ENCODE assay signal across 14 cellular contexts in genomic region chr11:106961518-106961917, GRCh38. TPM values are rescaled to one million over a fixed set of nuclear protein-coding genes. Genes with fewer than 3 reads are reported as not detected.
DNase-seq lines count a peak whose midpoint lies in the region; ATAC-seq, FAIRE-seq and TF ChIP-seq lines count a peak whose summit lies in the region.
"Had no signal": no experiment of that assay in that cellular context is flagged by ENCODE, and none has a peak within 500 bp of the region (broad histone marks: within the 10 kb centered on the region; RNA-seq: fewer than 3 reads in every experiment).

No MANE protein-coding gene starts in this region.

- intact Hi-C loops in thyroid gland (cut with DNase I) (no loop called here), spleen (cut with DNase I; ENCODE audit: low total_unique reads) (no loop called here)

- peak overlapping the region; percentile 54 for H3K4me3 Mint-ChIP-seq in astrocyte (ENCODE audit: unreplicated experiment)
- H3K4me3 Mint-ChIP-seq: activated CD4-positive, alpha-beta T cell treated with anti-CD3 and anti-CD28 coated beads, Interleukin-2, amount 10 ng/mL, durations not matched to agents 7 days and 5 days; activated naive CD8-positive, alpha-beta T cell treated with anti-CD3 and anti-CD28 coated beads for 36 hours had no signal

- H3K79me2 ChIP-seq in astrocyte (ENCODE audit: insufficient read depth, low read length): no peaks in the 10 kb centered on the region

- peak overlapping the region; percentile 8 for H3K9ac ChIP-seq in astrocyte (ENCODE audit: low read length)

- H3K36me3 Mint-ChIP-seq in astrocyte (ENCODE audit: low read depth, unreplicated experiment): peaks cover 2% of the 10 kb centered on the region
- H3K36me3 Mint-ChIP-seq: activated naive CD8-positive, alpha-beta T cell treated with anti-CD3 and anti-CD28 coated beads for 36 hours had no signal

- H3K27me3 ChIP-seq in astrocyte (ENCODE audit: insufficient read depth, low read length): no peaks in the 10 kb centered on the region
- H3K27me3 ChIP-seq in thyroid gland: no peaks in the 10 kb centered on the region
- no peaks in the 10 kb centered on the region for H3K27me3 ChIP-seq in right atrium auricular region
- no peaks in the 10 kb centered on the region for H3K27me3 ChIP-seq in spleen (replicated peaks in 1 of 7)
- H3K27me3 ChIP-seq: suprapubic skin had no signal

- H3K36me3 ChIP-seq in astrocyte (ENCODE audit: insufficient read depth, low read length) (no peaks in the 10 kb centered on the region), thyroid gland (no peaks in the 10 kb centered on the region), right atrium auricular region (no peaks in the 10 kb centered on the region), spleen (no peaks in the 10 kb centered on the region)
- H3K36me3 ChIP-seq: esophagus muscularis mucosa, suprapubic skin had no signal

- H3K27me3 Mint-ChIP-seq in astrocyte (ENCODE audit: low read depth, unreplicated experiment): no peaks in the 10 kb centered on the region
- H3K27me3 Mint-ChIP-seq: activated CD4-positive, alpha-beta T cell treated with anti-CD3 and anti-CD28 coated beads, Interleukin-2, amount 10 ng/mL, durations not matched to agents 7 days and 5 days; activated naive CD8-positive, alpha-beta T cell treated with anti-CD3 and anti-CD28 coated beads for 36 hours had no signal

- ATAC-seq in HG03097 (IDR thresholded peaks at IDR 0.05; ENCODE audit: low FRiP score, unreplicated experiment) (no peak), GM19452 (IDR thresholded peaks at IDR 0.05; ENCODE audit: unreplicated experiment) (no peak)

- H2AFZ ChIP-seq in astrocyte (ENCODE audit: low read depth, low read length): no peak overlapping the region

- FAIRE-seq in astrocyte (lab: Jason Lieb, UNC): peak; percentile 99

- H3K4me1 ChIP-seq in astrocyte (ENCODE audit: insufficient read depth, low read length): peaks cover 8% of the 10 kb centered on the region
- H3K4me1 ChIP-seq in thyroid gland: peaks cover 3 to 15% of the 10 kb centered on the region in 2 donors
- peaks cover 0 to 6% of the 10 kb centered on the region in 2 donors for H3K4me1 ChIP-seq in right atrium auricular region
- peaks cover 0 to 2% (median 0%) of the 10 kb centered on the region in 6 donors for H3K4me1 ChIP-seq in spleen
- H3K4me1 ChIP-seq: suprapubic skin had no signal

- DNase-seq in HCEC 1CT: peak; percentile 91
- peak; percentile 92 for DNase-seq in astrocyte (ENCODE audit: low read depth)
- peak; percentile 97 for DNase-seq in iris pigment epithelial cell (ENCODE audit: low read depth)
- no peak for DNase-seq in thyroid gland
- no peak for DNase-seq in right atrium auricular region (ENCODE audit: low spot score)
- no peak for DNase-seq in spleen
- DNase-seq: activated CD4-positive, alpha-beta T cell treated with anti-CD3 and anti-CD28 coated beads, Interleukin-2, amount 10 ng/mL, durations not matched to agents 7 days and 5 days; activated naive CD8-positive, alpha-beta T cell treated with anti-CD3 and anti-CD28 coated beads for 36 hours; GDM1; stimulated activated CD4-positive, alpha-beta T cell treated with anti-CD3 and anti-CD28 coated beads, Interleukin-4, amount 100 ng/mL, for 24 hours had no signal

- no peaks in the 10 kb centered on the region for H3K9me3 Mint-ChIP-seq in astrocyte (ENCODE audit: unreplicated experiment)
- H3K9me3 Mint-ChIP-seq: activated naive CD8-positive, alpha-beta T cell treated with anti-CD3 and anti-CD28 coated beads for 36 hours had no signal

- H3K27ac Mint-ChIP-seq in astrocyte (ENCODE audit: unreplicated experiment): peak overlapping the region; percentile 99
- H3K27ac Mint-ChIP-seq: activated CD4-positive, alpha-beta T cell treated with anti-CD3 and anti-CD28 coated beads, Interleukin-2, amount 10 ng/mL, durations not matched to agents 7 days and 5 days; activated naive CD8-positive, alpha-beta T cell treated with anti-CD3 and anti-CD28 coated beads for 36 hours had no signal

- peak overlapping the region; percentile 49 for H3K4me2 ChIP-seq in astrocyte (ENCODE audit: low read length)

- H3K9me3 ChIP-seq in astrocyte (ENCODE audit: insufficient read depth, low read depth, low read length) (no peaks in the 10 kb centered on the region), thyroid gland (no peaks in the 10 kb centered on the region), right atrium auricular region (no peaks in the 10 kb centered on the region), spleen (peaks cover 0 to 10% (median 0%) of the 10 kb centered on the region in 8 donors)
- H3K9me3 ChIP-seq: esophagus muscularis mucosa, suprapubic skin had no signal

- H3K4me1 Mint-ChIP-seq in astrocyte (ENCODE audit: low read depth, unreplicated experiment): peaks cover 53% of the 10 kb centered on the region
- H3K4me1 Mint-ChIP-seq: activated CD4-positive, alpha-beta T cell treated with anti-CD3 and anti-CD28 coated beads, Interleukin-2, amount 10 ng/mL, durations not matched to agents 7 days and 5 days; activated naive CD8-positive, alpha-beta T cell treated with anti-CD3 and anti-CD28 coated beads for 36 hours had no signal

- TF ChIP-seq CTCF in astrocyte (IDR thresholded peaks at IDR 0.05; ENCODE audit: insufficient read depth, low read depth, low read length): no peak
- TF ChIP-seq CTCF in thyroid gland (IDR thresholded peaks at IDR 0.05): no peak
- TF ChIP-seq CTCF in right atrium auricular region (IDR thresholded peaks at IDR 0.05): no peak
- TF ChIP-seq CTCF in spleen (IDR thresholded peaks at IDR 0.05 in 8 of 11, conservative IDR thresholded peaks at IDR 0.05 in 3 of 11): no peak

- TF ChIP-seq POLR2A in thyroid gland (IDR thresholded peaks at IDR 0.05) (no peak), spleen (IDR thresholded peaks at IDR 0.05) (no peak)

- no peaks in the 10 kb centered on the region for H4K20me1 ChIP-seq in astrocyte (ENCODE audit: insufficient read depth, low read length)

- H3K4me3 ChIP-seq in astrocyte (ENCODE audit: insufficient read depth, low read depth, low read length) (no peak overlapping the region), thyroid gland (replicated peaks in 1 of 3) (no peak overlapping the region), right atrium auricular region (no peak overlapping the region), spleen (no peak overlapping the region)
- H3K4me3 ChIP-seq: esophagus muscularis mucosa, suprapubic skin had no signal

- WGBS in thyroid gland, 2 donors: 8 to 10% methylated on average over 1 of the region's 1 CpG
- WGBS in spleen, 5 donors: 48 to 84% (median 67%) methylated on average over 1 of the region's 1 CpG

- H3K27ac ChIP-seq in astrocyte (ENCODE audit: low read depth, low read length) (no peak overlapping the region), thyroid gland (peak overlapping the region in 2 of 3 donors; percentile 5 to 43), right atrium auricular region (no peak overlapping the region), spleen (no peak overlapping the region)
- H3K27ac ChIP-seq: esophagus muscularis mucosa, suprapubic skin had no signal

RNA-seq across cellular contexts. Expression of gene GUCY1A2, which starts 56.8 kb away (rescaled TPM):
- total RNA-seq in astrocyte (17.8 and 18.1 TPM in 2 replicates), thyroid gland (1 to 10 TPM; 1.4 to 6.8 (median 1.9) TPM), right atrium auricular region (1 to 10 TPM; 1.7 to 7.2 TPM), spleen (10 to 100 TPM in 6 of 7 donors, 1 to 10 TPM in 1; 9.4 to 64.0 (median 25.4) TPM)
- polyA plus RNA-seq in spleen: under 1 TPM; 0.32 to 0.99 (median 0.59) TPM
- total RNA-seq: activated CD4-positive, alpha-beta T cell treated with anti-CD3 and anti-CD28 coated beads, Interleukin-2, amount 10 ng/mL, durations not matched to agents 7 days and 5 days; activated naive CD8-positive, alpha-beta T cell treated with anti-CD3 and anti-CD28 coated beads for 36 hours had no signal

Comparison
In these comparisons a context has a peak if more than half of its experiments do, and no peak if none do; other contexts are left out.
1. DNase-seq: peak in HCEC 1CT (single experiment), astrocyte (single experiment) and iris pigment epithelial cell (single experiment); none in thyroid gland (0 of 2), right atrium auricular region (single experiment) and spleen (single experiment).
2. H3K27ac ChIP-seq: peak in thyroid gland (2 of 3); none in astrocyte (single experiment), right atrium auricular region (0 of 2) and spleen (0 of 8).